In the genomic region with DNA sequence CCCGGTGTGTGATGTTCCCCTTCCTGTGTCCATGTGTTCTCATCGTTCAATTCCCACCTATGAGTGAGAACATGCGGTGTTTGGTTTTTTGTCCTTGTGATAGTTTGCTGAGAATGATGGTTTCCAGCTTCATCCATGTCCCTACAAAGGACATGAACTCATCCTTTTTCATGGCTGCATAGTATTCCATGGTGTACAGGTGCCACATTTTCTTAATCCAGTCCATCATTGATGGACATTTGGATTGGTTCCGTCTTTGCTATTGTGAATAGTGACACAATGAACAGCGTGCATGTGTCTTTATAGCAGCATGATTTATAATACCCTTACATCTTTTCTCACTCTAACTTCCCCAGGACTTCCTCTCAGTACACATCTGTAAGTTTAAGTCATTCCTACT, we compare ENCODE assay signal across 12 cellular contexts. TPM values are rescaled to one million over a fixed set of nuclear protein-coding genes. Genes with fewer than 3 reads are reported as not detected.
"Had no signal": no experiment of that assay in that cellular context is flagged by ENCODE, and none has a peak within 500 bp of the region (broad histone marks: within the 10 kb centered on the region; RNA-seq: fewer than 3 reads in every experiment).

No MANE protein-coding gene starts in this region.

RNA-seq across cellular contexts. Expression of gene DPP10, which starts 35.1 kb away (rescaled TPM):
- total RNA-seq: naive thymus-derived CD8-positive, alpha-beta T cell; natural killer cell; natural killer cell treated with Interleukin-12 subunit alpha and Interleukin-12 subunit beta and Interleukin-15 and Interleukin-18, amount 100 ng/mL, for 72 hours; osteoblast; osteocyte; posterior vena cava; psoas muscle; pulmonary artery endothelial cell; renal cortical epithelial cell; right atrium auricular region; spleen had no signal
- polyA plus RNA-seq: naive thymus-derived CD8-positive, alpha-beta T cell; smooth muscle cell had no signal
